Comparison of ENCODE assay signal across 15 cellular contexts in genomic region chr4:7076694-7077082, GRCh38. TPM values are rescaled to one million over a fixed set of nuclear protein-coding genes. Genes with fewer than 3 reads are reported as not detected.
DNase-seq lines count a peak whose midpoint lies in the region; ATAC-seq and TF ChIP-seq lines count a peak whose summit lies in the region.
"Had no signal": no experiment of that assay in that cellular context is flagged by ENCODE, and none has a peak within 500 bp of the region (broad histone marks: within the 10 kb centered on the region; RNA-seq: fewer than 3 reads in every experiment).

No MANE protein-coding gene starts in this region.

- no peak for DNase-seq in left ventricle myocardium superior
- no peak for DNase-seq in right atrium auricular region (ENCODE audit: low spot score)
- DNase-seq in HEK293T (ENCODE audit: extremely low spot score) = no peak
- DNase-seq in neural progenitor cell (ENCODE audit: low spot score) = no peak
- DNase-seq in activated CD4-positive, alpha-beta T cell treated with anti-CD3 and anti-CD28 coated beads, Interleukin-2, amount 10 ng/mL, durations not matched to agents 24 days and 14 days = no peak
- DNase-seq: C1 segment of cervical spinal cord; Calu3; CD4-positive, alpha-beta memory T cell; COR-L47; DMS53; DMS79 treated with DMSO at 0.1 percent for 48 hours; HCEC 1CT had no signal

- ATAC-seq in left ventricle myocardium superior (peak; percentile 41), GM21717 (IDR thresholded peaks at IDR 0.05; ENCODE audit: unreplicated experiment) (no peak)

- no peak overlapping the region for H3K27ac Mint-ChIP-seq in neural progenitor cell
- H3K27ac Mint-ChIP-seq in activated CD4-positive, alpha-beta T cell treated with anti-CD3 and anti-CD28 coated beads, Interleukin-2, amount 10 ng/mL, durations not matched to agents 24 days and 14 days = no peak overlapping the region
- H3K27ac Mint-ChIP-seq: CD4-positive, alpha-beta memory T cell had no signal

- H3K9me3 Mint-ChIP-seq in neural progenitor cell = peaks cover 4% of the 10 kb centered on the region
- no peaks in the 10 kb centered on the region for H3K9me3 Mint-ChIP-seq in activated CD4-positive, alpha-beta T cell treated with anti-CD3 and anti-CD28 coated beads, Interleukin-2, amount 10 ng/mL, durations not matched to agents 24 days and 14 days

- intact Hi-C loops in left ventricle myocardium superior (cut with micrococcal nuclease) = loop anchor here (10.0 kb wide), 1 partner anchor 352 kb away; no protein-coding TSS in a partner anchor
- intact Hi-C loops in activated CD4-positive, alpha-beta T cell treated with anti-CD3 and anti-CD28 coated beads, Interleukin-2, amount 10 ng/mL, durations not matched to agents 24 days and 14 days (cut with micrococcal nuclease) = no loop called here

- no peaks in the 10 kb centered on the region for H3K79me2 ChIP-seq in neural progenitor cell (ENCODE audit: low read depth)

- H3K4me3 Mint-ChIP-seq in neural progenitor cell = peak overlapping the region; percentile 15
- no peak overlapping the region for H3K4me3 Mint-ChIP-seq in activated CD4-positive, alpha-beta T cell treated with anti-CD3 and anti-CD28 coated beads, Interleukin-2, amount 10 ng/mL, durations not matched to agents 24 days and 14 days
- H3K4me3 Mint-ChIP-seq: CD4-positive, alpha-beta memory T cell had no signal

- no peak for TF ChIP-seq EP300 in Ishikawa (IDR thresholded peaks at IDR 0.05; ENCODE audit: borderline replicate concordance)

- H3K9me3 ChIP-seq in right atrium auricular region (no peaks in the 10 kb centered on the region), neural progenitor cell (ENCODE audit: low read depth) (peaks cover 5% of the 10 kb centered on the region)

- POLR2A ChIA-PET in HEK293T (lab: Yijun Ruan, JAX) = interaction anchor here (3.0 kb wide), 1 partner anchor 8 kb away, joined by 18 read pairs; the partner anchor contains the start of gene GRPEL1

- no peaks in the 10 kb centered on the region for H3K36me3 Mint-ChIP-seq in neural progenitor cell
- no peaks in the 10 kb centered on the region for H3K36me3 Mint-ChIP-seq in activated CD4-positive, alpha-beta T cell treated with anti-CD3 and anti-CD28 coated beads, Interleukin-2, amount 10 ng/mL, durations not matched to agents 24 days and 14 days (ENCODE audit: low read depth)
- H3K36me3 Mint-ChIP-seq: CD4-positive, alpha-beta memory T cell had no signal

- CTCF ChIA-PET in HEK293T (lab: Yijun Ruan, JAX) = interaction anchor here (0.9 kb wide), 1 partner anchor 9 kb away, joined by 4 read pairs; the partner anchor contains the start of gene GRPEL1

- no peaks in the 10 kb centered on the region for H3K4me1 ChIP-seq in right atrium auricular region
- H3K4me1 ChIP-seq in neural progenitor cell = no peaks in the 10 kb centered on the region

- H3K4me1 Mint-ChIP-seq in neural progenitor cell = no peaks in the 10 kb centered on the region
- H3K4me1 Mint-ChIP-seq in activated CD4-positive, alpha-beta T cell treated with anti-CD3 and anti-CD28 coated beads, Interleukin-2, amount 10 ng/mL, durations not matched to agents 24 days and 14 days = peaks cover 2% of the 10 kb centered on the region

- no peak for TF ChIP-seq RAD21 in Ishikawa (IDR thresholded peaks at IDR 0.05; ENCODE audit: low read depth)

- no peak for TF ChIP-seq CTCF in right atrium auricular region (IDR thresholded peaks at IDR 0.05)
- TF ChIP-seq CTCF in neural progenitor cell (IDR thresholded peaks at IDR 0.05) = no peak

- H4K20me1 ChIP-seq in neural progenitor cell (ENCODE audit: low read depth) = no peaks in the 10 kb centered on the region

- H3K4me2 ChIP-seq in neural progenitor cell = no peak overlapping the region

- H3K27me3 ChIP-seq in right atrium auricular region (no peaks in the 10 kb centered on the region), neural progenitor cell (peaks cover 25% of the 10 kb centered on the region)

- H3K4me3 ChIP-seq in right atrium auricular region (no peak overlapping the region), neural progenitor cell (no peak overlapping the region)
- H3K4me3 ChIP-seq: GM23248 had no signal

- no peak overlapping the region for H3K9ac ChIP-seq in neural progenitor cell
- H3K9ac ChIP-seq: GM23248 had no signal

- no peaks in the 10 kb centered on the region for H3K36me3 ChIP-seq in right atrium auricular region
- no peaks in the 10 kb centered on the region for H3K36me3 ChIP-seq in neural progenitor cell

- no peaks in the 10 kb centered on the region for H3F3A ChIP-seq in neural progenitor cell (ENCODE audit: low read depth)

- H3K27ac ChIP-seq in right atrium auricular region = no peak overlapping the region
- no peak overlapping the region for H3K27ac ChIP-seq in neural progenitor cell
- H3K27ac ChIP-seq: GM23248 had no signal

- no peak overlapping the region for H2AFZ ChIP-seq in neural progenitor cell (replicated peaks)
- H2AFZ ChIP-seq: GM23248 had no signal

- H3K27me3 Mint-ChIP-seq in neural progenitor cell (ENCODE audit: insufficient read depth, low read depth) = peaks cover 3% of the 10 kb centered on the region
- H3K27me3 Mint-ChIP-seq in activated CD4-positive, alpha-beta T cell treated with anti-CD3 and anti-CD28 coated beads, Interleukin-2, amount 10 ng/mL, durations not matched to agents 24 days and 14 days = peaks cover 33% of the 10 kb centered on the region

TF ChIP-seq in HEK293T, 16 proteins besides CTCF, POLR2A, EP300 and RAD21:
- TF ChIP-seq BHLHE40 (IDR thresholded peaks at IDR 0.05; ENCODE audit: borderline replicate concordance) = no peak
- TF ChIP-seq, protein P1, sequence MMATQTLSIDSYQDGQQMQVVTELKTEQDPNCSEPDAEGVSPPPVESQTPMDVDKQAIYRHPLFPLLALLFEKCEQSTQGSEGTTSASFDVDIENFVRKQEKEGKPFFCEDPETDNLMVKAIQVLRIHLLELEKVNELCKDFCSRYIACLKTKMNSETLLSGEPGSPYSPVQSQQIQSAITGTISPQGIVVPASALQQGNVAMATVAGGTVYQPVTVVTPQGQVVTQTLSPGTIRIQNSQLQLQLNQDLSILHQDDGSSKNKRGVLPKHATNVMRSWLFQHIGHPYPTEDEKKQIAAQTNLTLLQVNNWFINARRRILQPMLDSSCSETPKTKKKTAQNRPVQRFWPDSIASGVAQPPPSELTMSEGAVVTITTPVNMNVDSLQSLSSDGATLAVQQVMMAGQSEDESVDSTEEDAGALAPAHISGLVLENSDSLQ (IDR thresholded peaks at IDR 0.05) = peak; percentile 64; the same call in 1 of the 2 replicates

TF ChIP-seq in Ishikawa, 13 proteins besides CTCF, POLR2A, EP300 and RAD21:
- TF ChIP-seq CREB1 (IDR thresholded peaks at IDR 0.05; ENCODE audit: low read depth) (no peak), FOXM1 (IDR thresholded peaks at IDR 0.05; ENCODE audit: borderline replicate concordance, low read depth) (no peak), ZBTB7A (IDR thresholded peaks at IDR 0.05; ENCODE audit: low read depth) (no peak), TAF1 (IDR thresholded peaks at IDR 0.05; ENCODE audit: low read depth) (no peak), CEBPB (IDR thresholded peaks at IDR 0.05) (no peak), USF1 (IDR thresholded peaks at IDR 0.05) (peak; percentile 59), TEAD4 (IDR thresholded peaks at IDR 0.05) (no peak)

RNA-seq across cellular contexts. Expression of gene GRPEL1, which starts 8.8 kb away (rescaled TPM):
- total RNA-seq in left ventricle myocardium superior = 62.7 TPM
- total RNA-seq in right atrium auricular region = 10 to 100 TPM; 17.8 to 18.4 TPM
- total RNA-seq in neural progenitor cell (ENCODE audit: low replicate concordance) = 13.7 and 21.0 TPM in 2 replicates
- 100 and 106 TPM in 2 replicates for total RNA-seq in activated CD4-positive, alpha-beta T cell treated with anti-CD3 and anti-CD28 coated beads, Interleukin-2, amount 10 ng/mL, durations not matched to agents 24 days and 14 days

RNA-seq across cellular contexts. Expression of gene TADA2B, which starts 33.5 kb away (rescaled TPM):
- total RNA-seq in left ventricle myocardium superior (34.6 TPM), right atrium auricular region (10 to 100 TPM; 20.8 to 27.0 TPM), neural progenitor cell (ENCODE audit: low replicate concordance) (10.6 and 12.6 TPM in 2 replicates)
- total RNA-seq in activated CD4-positive, alpha-beta T cell treated with anti-CD3 and anti-CD28 coated beads, Interleukin-2, amount 10 ng/mL, durations not matched to agents 24 days and 14 days = 12.9 and 13.3 TPM in 2 replicates
